In the genomic region with DNA sequence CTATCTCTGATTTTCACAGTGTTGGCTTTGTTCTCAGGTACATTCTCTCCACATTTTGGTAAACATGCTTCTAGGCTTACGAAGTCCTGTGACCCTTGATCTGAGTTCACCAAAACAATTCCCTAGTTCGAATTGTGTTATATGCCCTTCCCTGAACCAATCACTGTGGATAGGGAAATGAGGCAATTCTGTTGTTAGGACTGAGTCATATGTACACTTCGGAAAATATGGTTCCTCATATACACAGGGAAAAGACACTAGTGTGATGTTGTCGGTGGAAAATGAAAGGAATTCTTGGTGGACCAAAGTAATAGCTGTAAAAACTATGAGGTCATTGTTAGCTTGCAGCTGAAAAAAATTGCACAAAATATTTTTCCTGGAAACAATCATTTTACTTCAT, we compare ENCODE assay signal across 21 cellular contexts. TPM values are rescaled to one million over a fixed set of nuclear protein-coding genes. Genes with fewer than 3 reads are reported as not detected.
"Had no signal": no experiment of that assay in that cellular context is flagged by ENCODE, and none has a peak within 500 bp of the region (broad histone marks: within the 10 kb centered on the region; RNA-seq: fewer than 3 reads in every experiment).

No MANE protein-coding gene starts in this region.

- H3K9me3 ChIP-seq: upper lobe of right lung had no signal

- H3K36me3 ChIP-seq: upper lobe of right lung had no signal

- ATAC-seq: activated CD4-positive, CD25-positive, alpha-beta regulatory T cell treated with anti-CD3 and anti-CD28 coated beads, Interleukin-2, amount 50 U/mL, for 24 hours; activated CD8-positive, alpha-beta T cell treated with anti-CD3 and anti-CD28 coated beads, Interleukin-2, amount 10 ng/mL, durations not matched to agents 7 days and 5 days; activated naive CD8-positive, alpha-beta T cell treated with anti-CD3 and anti-CD28 coated beads, Interleukin-2, amount 50 U/mL, for 24 hours; foreskin keratinocyte; upper lobe of right lung had no signal

- H3K4me3 ChIP-seq: lung, upper lobe of right lung had no signal

- H3K27me3 ChIP-seq: foreskin keratinocyte, upper lobe of right lung had no signal

- DNase-seq: activated CD4-positive, alpha-beta T cell treated with anti-CD3 and anti-CD28 coated beads, Interleukin-2, amount 10 ng/mL, durations not matched to agents 7 days and 5 days; activated CD8-positive, alpha-beta T cell treated with anti-CD3 and anti-CD28 coated beads, Interleukin-2, amount 10 ng/mL, durations not matched to agents 7 days and 5 days; activated naive CD4-positive, alpha-beta T cell treated with anti-CD3 and anti-CD28 coated beads, Interleukin-2, amount 10 ng/mL, durations not matched to agents 7 days and 5 days; activated naive CD8-positive, alpha-beta T cell treated with anti-CD3 and anti-CD28 coated beads, Interleukin-2, amount 50 U/mL, for 24 hours; activated T-cell treated with anti-CD3 and anti-CD28 coated beads, Interleukin-2, amount 50 U/mL, for 24 hours; anterior cingulate cortex; effector CD8-positive, alpha-beta T cell; foreskin keratinocyte; glutamatergic neuron; hypothalamus; islet precursor cell; midbrain; occipital lobe; posterior cingulate gyrus; stimulated activated CD8-positive, alpha-beta memory T cell treated with anti-CD3 and anti-CD28 coated beads, Interleukin-4, amount 100 ng/mL, for 48 hours; stimulated activated naive CD4-positive, alpha-beta T cell; upper lobe of right lung had no signal

- H3K4me1 ChIP-seq: foreskin keratinocyte, upper lobe of right lung had no signal

- H3K27ac ChIP-seq: foreskin keratinocyte, upper lobe of right lung had no signal

RNA-seq across cellular contexts. Expression of a gene that starts 46.6 kb away (rescaled TPM):
- total RNA-seq: activated CD4-positive, alpha-beta T cell treated with anti-CD3 and anti-CD28 coated beads, Interleukin-2, amount 10 ng/mL, durations not matched to agents 7 days and 5 days; activated CD8-positive, alpha-beta T cell treated with anti-CD3 and anti-CD28 coated beads, Interleukin-2, amount 10 ng/mL, durations not matched to agents 7 days and 5 days; chondrocyte; foreskin keratinocyte; lung; occipital lobe; renal cortical epithelial cell; upper lobe of right lung had no signal
